ENCODE assay signal across 17 cellular contexts in genomic region chr12:124759841-124760508, GRCh38.
A peak's percentile ranks its signal among the peaks of the same experiment; 100 is the strongest.
DNase-seq lines count a peak whose midpoint lies in the region; ATAC-seq lines count a peak whose summit lies in the region.
"Had no signal": no experiment of that assay in that cellular context is flagged by ENCODE, and none has a peak within 500 bp of the region (broad histone marks: within the 10 kb centered on the region; RNA-seq: fewer than 3 reads in every experiment).

No MANE protein-coding gene starts in this region.

- peaks cover 35% of the 10 kb centered on the region for H3K27me3 Mint-ChIP-seq in stimulated activated naive CD8-positive, alpha-beta T cell treated with anti-CD3 and anti-CD28 coated beads, Interleukin-15, Interleukin-2, amounts not matched to agents 100 ng/mL and 50 ng/mL, for 24 hours
- peaks cover 29% of the 10 kb centered on the region for H3K27me3 Mint-ChIP-seq in memory B cell

- no peak for ATAC-seq in stimulated activated naive CD8-positive, alpha-beta T cell treated with anti-CD3 and anti-CD28 coated beads, Interleukin-15, Interleukin-2, amounts not matched to agents 100 U/mL and 50 U/mL, for 24 hours
- ATAC-seq in memory B cell (ENCODE audit: low read depth) (no peak), HG03378 (IDR thresholded peaks at IDR 0.05; ENCODE audit: unreplicated experiment) (no peak)
- ATAC-seq: gastrocnemius medialis, WTC11 had no signal

- DNase-seq in stimulated activated naive CD8-positive, alpha-beta T cell treated with anti-CD3 and anti-CD28 coated beads, Interleukin-15, Interleukin-2, amounts not matched to agents 100 U/mL and 50 U/mL, for 24 hours: no peak
- no peak for DNase-seq in caudate nucleus (lab: John Stamatoyannopoulos, UW)
- DNase-seq in memory B cell (ENCODE audit: low spot score in 2 of 2): no peak
- DNase-seq in dedifferentiated amniotic fluid mesenchymal stem cell (ENCODE audit: extremely low spot score): no peak
- no peak for DNase-seq in RKO (ENCODE audit: low spot score)
- DNase-seq in mesenteric fat pad (ENCODE audit: low spot score): no peak
- DNase-seq: activated CD8-positive, alpha-beta memory T cell treated with anti-CD3 and anti-CD28 coated beads, Interleukin-2, amount 50 U/mL, for 4 hours; DND-41; gastrocnemius medialis; GOT3; NCI-H1417 treated with DMSO at 0.1 percent for 48 hours; NCI-H526; occipital lobe had no signal

- H3K27ac ChIP-seq in caudate nucleus (ENCODE audit: low read depth, low read length): peak overlapping the region; percentile 24
- H3K27ac ChIP-seq: gastrocnemius medialis, SK-N-MC had no signal

- no peak overlapping the region for H3K4me3 Mint-ChIP-seq in stimulated activated naive CD8-positive, alpha-beta T cell treated with anti-CD3 and anti-CD28 coated beads, Interleukin-15, Interleukin-2, amounts not matched to agents 100 ng/mL and 50 ng/mL, for 24 hours
- H3K4me3 Mint-ChIP-seq in memory B cell: no peak overlapping the region
- H3K4me3 Mint-ChIP-seq: WTC11 had no signal

- H3K36me3 Mint-ChIP-seq in stimulated activated naive CD8-positive, alpha-beta T cell treated with anti-CD3 and anti-CD28 coated beads, Interleukin-15, Interleukin-2, amounts not matched to agents 100 ng/mL and 50 ng/mL, for 24 hours (ENCODE audit: low read depth): peaks cover 7% of the 10 kb centered on the region
- peaks cover 10% of the 10 kb centered on the region for H3K36me3 Mint-ChIP-seq in memory B cell

- peaks cover 21% of the 10 kb centered on the region for H3K9me3 Mint-ChIP-seq in stimulated activated naive CD8-positive, alpha-beta T cell treated with anti-CD3 and anti-CD28 coated beads, Interleukin-15, Interleukin-2, amounts not matched to agents 100 ng/mL and 50 ng/mL, for 24 hours
- H3K9me3 Mint-ChIP-seq in memory B cell: peaks cover 10% of the 10 kb centered on the region

- H3K27ac Mint-ChIP-seq in stimulated activated naive CD8-positive, alpha-beta T cell treated with anti-CD3 and anti-CD28 coated beads, Interleukin-15, Interleukin-2, amounts not matched to agents 100 ng/mL and 50 ng/mL, for 24 hours: peak overlapping the region; percentile 60
- H3K27ac Mint-ChIP-seq in memory B cell: peak overlapping the region; percentile 12
- H3K27ac Mint-ChIP-seq: WTC11 had no signal

- peaks cover 61% of the 10 kb centered on the region for H3K4me1 Mint-ChIP-seq in stimulated activated naive CD8-positive, alpha-beta T cell treated with anti-CD3 and anti-CD28 coated beads, Interleukin-15, Interleukin-2, amounts not matched to agents 100 ng/mL and 50 ng/mL, for 24 hours (ENCODE audit: low read depth)
- H3K4me1 Mint-ChIP-seq in memory B cell: no peaks in the 10 kb centered on the region
